In genomic region chr7:155685791-155686160, GRCh38 we compare ENCODE assay signal across 21 cellular contexts. TPM values are rescaled to one million over a fixed set of nuclear protein-coding genes. Genes with fewer than 3 reads are reported as not detected.
DNase-seq lines count a peak whose midpoint lies in the region; ATAC-seq lines count a peak whose summit lies in the region.
"Had no signal": no experiment of that assay in that cellular context is flagged by ENCODE, and none has a peak within 500 bp of the region (broad histone marks: within the 10 kb centered on the region; RNA-seq: fewer than 3 reads in every experiment).

No MANE protein-coding gene starts in this region.

- H3K27ac Mint-ChIP-seq in activated CD4-positive, alpha-beta T cell treated with anti-CD3 and anti-CD28 coated beads for 36 hours = peak overlapping the region; percentile 63
- H3K27ac Mint-ChIP-seq in effector memory CD8-positive, alpha-beta T cell = peak overlapping the region; percentile 17 to 72

- intact Hi-C loops in activated CD4-positive, alpha-beta T cell treated with anti-CD3 and anti-CD28 coated beads for 36 hours (cut with DNase I, micrococcal nuclease) = no loop called here

- H3K27me3 Mint-ChIP-seq in activated CD4-positive, alpha-beta T cell treated with anti-CD3 and anti-CD28 coated beads for 36 hours = no peaks in the 10 kb centered on the region
- H3K27me3 Mint-ChIP-seq in effector memory CD8-positive, alpha-beta T cell = no peaks in the 10 kb centered on the region

- peak; percentile 65 for ATAC-seq in activated CD4-positive, alpha-beta T cell treated with anti-CD3 and anti-CD28 coated beads for 36 hours
- ATAC-seq in GM18907 (IDR thresholded peaks at IDR 0.05; ENCODE audit: unreplicated experiment) = peak; percentile 30
- peak; percentile 27 for ATAC-seq in HG03064 (IDR thresholded peaks at IDR 0.05; ENCODE audit: low read depth, unreplicated experiment)
- ATAC-seq in effector memory CD8-positive, alpha-beta T cell (replicated peaks) = no peak
- ATAC-seq: body of pancreas, heart right ventricle had no signal

- H3K4me3 Mint-ChIP-seq in activated CD4-positive, alpha-beta T cell treated with anti-CD3 and anti-CD28 coated beads for 36 hours = peak overlapping the region; percentile 6
- H3K4me3 Mint-ChIP-seq in effector memory CD8-positive, alpha-beta T cell = no peak overlapping the region
- H3K4me3 Mint-ChIP-seq: H9 had no signal

- POLR2A ChIA-PET in activated CD4-positive, alpha-beta T cell treated with anti-CD3 and anti-CD28 coated beads for 36 hours (lab: Charles Lee) = no interaction called here

- peaks cover 81% of the 10 kb centered on the region for H3K4me1 Mint-ChIP-seq in activated CD4-positive, alpha-beta T cell treated with anti-CD3 and anti-CD28 coated beads for 36 hours
- peaks cover 47 to 76% of the 10 kb centered on the region in 2 donors for H3K4me1 Mint-ChIP-seq in effector memory CD8-positive, alpha-beta T cell (ENCODE audit: low read depth in 2 of 2)

- H3K9me3 Mint-ChIP-seq in activated CD4-positive, alpha-beta T cell treated with anti-CD3 and anti-CD28 coated beads for 36 hours (ENCODE audit: low read depth) = peaks cover 3% of the 10 kb centered on the region
- peaks cover 0 to 2% of the 10 kb centered on the region in 2 donors for H3K9me3 Mint-ChIP-seq in effector memory CD8-positive, alpha-beta T cell

- peaks cover 72% of the 10 kb centered on the region for H3K36me3 Mint-ChIP-seq in activated CD4-positive, alpha-beta T cell treated with anti-CD3 and anti-CD28 coated beads for 36 hours (ENCODE audit: low read depth)
- peaks cover 42% of the 10 kb centered on the region for H3K36me3 Mint-ChIP-seq in effector memory CD8-positive, alpha-beta T cell (ENCODE audit: insufficient read depth)

- CTCF ChIA-PET in activated CD4-positive, alpha-beta T cell treated with anti-CD3 and anti-CD28 coated beads for 36 hours (lab: Charles Lee) = interaction anchor here (0.7 to 1.1 kb wide), 3 partner anchors 42 to 1213 kb away, joined by 3 to 5 read pairs (median 4); partner anchors contain the start of gene RBM33

- no peak for DNase-seq in activated CD4-positive, alpha-beta T cell treated with anti-CD3 and anti-CD28 coated beads for 36 hours
- no peak for DNase-seq in activated CD4-positive, alpha-beta T cell treated with anti-CD3 and anti-CD28 coated beads, Interleukin-2, amount 50 U/mL, for 1 hour
- DNase-seq in effector memory CD8-positive, alpha-beta T cell = no peak
- DNase-seq in nucleus accumbens (lab: John Stamatoyannopoulos, UW) = no peak
- DNase-seq in NCI-H1436 (lab: John Stamatoyannopoulos, UW) = no peak
- DNase-seq in NCI-H2196 (lab: John Stamatoyannopoulos, UW; ENCODE audit: unreplicated experiment) = no peak
- DNase-seq: 8988T, body of pancreas, colonic mucosa, GF-D8, H9, heart right ventricle, islet precursor cell, NCI-H1048, NCI-H2029 treated with DMSO at 0.1 percent for 48 hours, NCI-H510A, RPMI8226, spleen, tibial artery had no signal

RNA-seq across cellular contexts. Expression of gene RBM33, which starts 41.3 kb away (rescaled TPM):
- total RNA-seq in activated CD4-positive, alpha-beta T cell treated with anti-CD3 and anti-CD28 coated beads for 36 hours = 10 to 100 TPM; 67.6 to 81.1 TPM
